ENCODE assay signal across 15 cellular contexts in genomic region chr1:48790397-48790796, GRCh38. TPM values are rescaled to one million over a fixed set of nuclear protein-coding genes. Genes with fewer than 3 reads are reported as not detected.
A peak's percentile ranks its signal among the peaks of the same experiment; 100 is the strongest.
DNase-seq lines count a peak whose midpoint lies in the region; ATAC-seq, FAIRE-seq and TF ChIP-seq lines count a peak whose summit lies in the region.
"Had no signal": no experiment of that assay in that cellular context is flagged by ENCODE, and none has a peak within 500 bp of the region (broad histone marks: within the 10 kb centered on the region; RNA-seq: fewer than 3 reads in every experiment).

No MANE protein-coding gene starts in this region.

- no peaks in the 10 kb centered on the region for H3K9me3 ChIP-seq in hepatocyte (ENCODE audit: low read depth)
- H3K9me3 ChIP-seq in suprapubic skin: no peaks in the 10 kb centered on the region
- H3K9me3 ChIP-seq in Karpas-422 (ENCODE audit: low read length): no peaks in the 10 kb centered on the region
- H3K9me3 ChIP-seq: right lobe of liver had no signal

- H3K9me2 ChIP-seq in hepatocyte (replicated peaks; ENCODE audit: insufficient read depth): no peaks in the 10 kb centered on the region
- no peaks in the 10 kb centered on the region for H3K9me2 ChIP-seq in Karpas-422 (replicated peaks; ENCODE audit: insufficient read depth, low read length)

- H3K4me2 ChIP-seq in hepatocyte (no peak overlapping the region), Karpas-422 (ENCODE audit: low read depth, low read length, poor library complexity, severe bottlenecking) (no peak overlapping the region)

- H3K4me1 ChIP-seq in hepatocyte (ENCODE audit: insufficient read depth): peaks cover 6% of the 10 kb centered on the region
- H3K4me1 ChIP-seq in suprapubic skin: no peaks in the 10 kb centered on the region
- H3K4me1 ChIP-seq in Karpas-422 (ENCODE audit: low read length): peaks cover 35% of the 10 kb centered on the region
- H3K4me1 ChIP-seq: right lobe of liver had no signal

- H3K4me3 ChIP-seq in hepatocyte (no peak overlapping the region), suprapubic skin (no peak overlapping the region), Karpas-422 (ENCODE audit: low read length) (no peak overlapping the region)
- H3K4me3 ChIP-seq: right lobe of liver had no signal

- H3K27ac ChIP-seq in hepatocyte (peak overlapping the region; percentile 37), suprapubic skin (no peak overlapping the region), Karpas-422 (ENCODE audit: low read length) (no peak overlapping the region)
- H3K27ac ChIP-seq: right lobe of liver, WERI-Rb-1 had no signal

- no peak for TF ChIP-seq POLR2A in suprapubic skin (IDR thresholded peaks at IDR 0.05)

- H3K79me2 ChIP-seq in hepatocyte (no peaks in the 10 kb centered on the region), Karpas-422 (ENCODE audit: low read length) (no peaks in the 10 kb centered on the region)

- H3K36me3 ChIP-seq in hepatocyte (replicated peaks; ENCODE audit: insufficient read depth, low read depth): no peaks in the 10 kb centered on the region
- H3K36me3 ChIP-seq in suprapubic skin: no peaks in the 10 kb centered on the region
- H3K36me3 ChIP-seq in Karpas-422 (ENCODE audit: insufficient read depth, low read length): no peaks in the 10 kb centered on the region
- H3K36me3 ChIP-seq: right lobe of liver, WERI-Rb-1 had no signal

- peak; percentile 53 for ATAC-seq in GM21515 (IDR thresholded peaks at IDR 0.05; ENCODE audit: unreplicated experiment)
- ATAC-seq in HG03378 (IDR thresholded peaks at IDR 0.05; ENCODE audit: unreplicated experiment): peak; percentile 43
- ATAC-seq in HG03045 (IDR thresholded peaks at IDR 0.05; ENCODE audit: unreplicated experiment): no peak
- ATAC-seq in HG03442 (IDR thresholded peaks at IDR 0.05; ENCODE audit: unreplicated experiment): no peak
- ATAC-seq: naive thymus-derived CD4-positive, alpha-beta T cell; right lobe of liver had no signal

- DNase-seq in GM18507 (ENCODE audit: extremely low spot score, insufficient read length, low read depth): no peak
- DNase-seq in hepatocyte (ENCODE audit: low spot score): no peak
- no peak for DNase-seq in suprapubic skin (ENCODE audit: low spot score in 2 of 2)
- DNase-seq in Karpas-422: no peak
- DNase-seq: activated gamma-delta T cell; CD4-positive, alpha-beta T cell; naive thymus-derived CD4-positive, alpha-beta T cell; NCI-H2029; right lobe of liver had no signal

- H2AFZ ChIP-seq in hepatocyte (no peak overlapping the region), Karpas-422 (ENCODE audit: low read length) (no peak overlapping the region)

- peak; percentile 77 for FAIRE-seq in GM18507 (lab: Jason Lieb, UNC)
- FAIRE-seq: urothelium cell line had no signal

- H3K27me3 ChIP-seq in hepatocyte: no peaks in the 10 kb centered on the region
- H3K27me3 ChIP-seq in suprapubic skin: no peaks in the 10 kb centered on the region
- H3K27me3 ChIP-seq in Karpas-422 (ENCODE audit: low read length): no peaks in the 10 kb centered on the region
- H3K27me3 ChIP-seq: right lobe of liver had no signal

- H4K20me1 ChIP-seq in hepatocyte (ENCODE audit: insufficient read depth, poor library complexity, severe bottlenecking): no peaks in the 10 kb centered on the region
- H4K20me1 ChIP-seq in Karpas-422 (ENCODE audit: insufficient read depth, low read depth, low read length): no peaks in the 10 kb centered on the region

- TF ChIP-seq CTCF in hepatocyte (IDR thresholded peaks at IDR 0.05; ENCODE audit: poor library complexity): no peak
- TF ChIP-seq CTCF in suprapubic skin (IDR thresholded peaks at IDR 0.05): no peak

- no peak overlapping the region for H3K9ac ChIP-seq in Karpas-422 (ENCODE audit: low read length)

- TF ChIP-seq EP300 in suprapubic skin (IDR thresholded peaks at IDR 0.05): no peak

RNA-seq across cellular contexts. Expression of gene BEND5, which starts 13.7 kb away (rescaled TPM):
- total RNA-seq in hepatocyte: 7.5 and 9.6 TPM in 2 replicates
- 6.2 and 7.9 TPM in 2 replicates for polyA plus RNA-seq in hepatocyte
- 1 to 10 TPM in 1 of 4 donors, under 1 TPM in 3; 0.64 to 1.4 (median 0.85) TPM for total RNA-seq in suprapubic skin
- not detected in 2 replicates for total RNA-seq in Karpas-422 (2014; rRNA removed; shearing (Covaris generic); ENCODE audit: low replicate concordance)

Comparison
In these comparisons a context has a peak if more than half of its experiments do, and no peak if none do; other contexts are left out.
1. ATAC-seq: peak in GM21515 (single experiment) and HG03378 (single experiment); none in HG03045 (single experiment) and HG03442 (single experiment).